Comparison of ENCODE assay signal across 10 cellular contexts in the genomic region with DNA sequence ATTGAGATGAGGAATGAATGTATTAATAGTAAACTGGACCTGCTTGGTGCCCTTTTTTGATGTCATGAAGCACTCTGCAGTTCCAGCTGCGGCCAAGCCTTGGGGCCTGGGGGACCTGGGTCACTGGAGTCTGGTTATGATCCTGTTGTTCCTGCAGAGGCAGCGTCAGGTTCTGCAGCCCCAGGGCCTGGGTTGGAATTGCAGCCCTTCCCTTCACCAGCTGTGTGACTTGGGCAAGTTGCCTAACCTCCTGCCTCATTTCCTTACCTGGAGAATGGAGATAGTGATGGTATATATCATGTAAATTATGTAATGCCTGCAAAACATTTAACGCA. TPM values are rescaled to one million over a fixed set of nuclear protein-coding genes. Genes with fewer than 3 reads are reported as not detected.
DNase-seq lines count a peak whose midpoint lies in the region; ATAC-seq, FAIRE-seq and TF ChIP-seq lines count a peak whose summit lies in the region.
"Had no signal": no experiment of that assay in that cellular context is flagged by ENCODE, and none has a peak within 500 bp of the region (broad histone marks: within the 10 kb centered on the region; RNA-seq: fewer than 3 reads in every experiment).

No MANE protein-coding gene starts in this region.

- peak; percentile 3; the same call in 1 of the 2 replicates for TF ChIP-seq RAD21 in HCT116 (IDR thresholded peaks at IDR 0.05; ENCODE audit: low read depth)

- H3K27ac ChIP-seq in BLaER1: no peak overlapping the region
- H3K27ac ChIP-seq in HCT116 (ENCODE audit: low read depth, low read length): no peak overlapping the region
- peak overlapping the region; percentile 6 for H3K27ac ChIP-seq in muscle layer of colon (ENCODE audit: low read depth, low read length)

- no peak overlapping the region for H3K4me3 ChIP-seq in BLaER1
- H3K4me3 ChIP-seq in HCT116 (replicated peaks in 1 of 2; ENCODE audit: low read depth in 1 of 2, low read length in 2 of 2): no peak overlapping the region
- H3K4me3 ChIP-seq in muscle layer of colon (ENCODE audit: low read depth in 1 of 2, low read length in 2 of 2): no peak overlapping the region

- H3K27ac Mint-ChIP-seq in activated CD8-positive, alpha-beta T cell treated with anti-CD3 and anti-CD28 coated beads, Interleukin-2, amount 10 ng/mL, durations not matched to agents 7 days and 5 days: peak overlapping the region; percentile 18

- no peak for DNase-seq in HCT116 (ENCODE audit: low read depth, low spot score)
- DNase-seq in activated CD8-positive, alpha-beta T cell treated with anti-CD3 and anti-CD28 coated beads, Interleukin-2, amount 10 ng/mL, durations not matched to agents 7 days and 5 days: no peak
- no peak for DNase-seq in GM12891 (ENCODE audit: insufficient read length, low spot score)
- DNase-seq in islet precursor cell: no peak
- no peak for DNase-seq in activated CD4-positive, CD25-positive, alpha-beta regulatory T cell (lab: John Stamatoyannopoulos, UW)
- DNase-seq: left cardiac atrium had no signal

- RAD21 ChIA-PET in HCT116 (lab: Charles Lee; ENCODE audit: low non-redundant PET in 1 of 2, low total read pairs in 2 of 2, uncharacterized antibody in 2 of 2, unreplicated experiment in 2 of 2): interaction anchor here (0.8 to 2.7 kb wide), 5 partner anchors 22 to 426 kb away, joined by 3 to 37 read pairs (median 5); a partner anchor contains a TSS

- H3K9me3 Mint-ChIP-seq in activated CD8-positive, alpha-beta T cell treated with anti-CD3 and anti-CD28 coated beads, Interleukin-2, amount 10 ng/mL, durations not matched to agents 7 days and 5 days (ENCODE audit: insufficient read depth): no peaks in the 10 kb centered on the region

- H3K27me3 ChIP-seq in BLaER1: no peaks in the 10 kb centered on the region
- no peaks in the 10 kb centered on the region for H3K27me3 ChIP-seq in HCT116 (ENCODE audit: insufficient read depth, low read length)
- no peaks in the 10 kb centered on the region for H3K27me3 ChIP-seq in muscle layer of colon (ENCODE audit: control insufficient read depth in 1 of 2, insufficient read depth in 2 of 2, low read length in 2 of 2)

- CTCF ChIA-PET in HCT116 (lab: Charles Lee): interaction anchor here (0.7 to 6.1 kb wide), 20 partner anchors 15 to 679 kb away, joined by 3 to 236 read pairs (median 6); no protein-coding TSS in a partner anchor
- CTCF ChIA-PET in activated CD8-positive, alpha-beta T cell treated with anti-CD3 and anti-CD28 coated beads, Interleukin-2, amount 10 ng/mL, durations not matched to agents 7 days and 5 days (lab: Charles Lee): interaction anchor here (0.6 to 4.0 kb wide), 70 partner anchors 10 to 691 kb away, joined by 3 to 260 read pairs (median 6); a partner anchor contains a TSS

- H3K9me3 ChIP-seq in BLaER1 (no peaks in the 10 kb centered on the region), HCT116 (ENCODE audit: control insufficient read depth in 1 of 2, insufficient read depth in 1 of 2, low read depth in 1 of 2, low read length in 2 of 2) (no peaks in the 10 kb centered on the region), muscle layer of colon (ENCODE audit: low read length) (no peaks in the 10 kb centered on the region)

- ATAC-seq in HCT116 (peak; percentile 63), HG02571 (IDR thresholded peaks at IDR 0.05; ENCODE audit: unreplicated experiment) (no peak)
- ATAC-seq in activated CD8-positive, alpha-beta T cell treated with anti-CD3 and anti-CD28 coated beads, Interleukin-2, amount 10 ng/mL, durations not matched to agents 7 days and 5 days: peak; percentile 26

- H4K20me1 ChIP-seq in BLaER1 (no peaks in the 10 kb centered on the region), HCT116 (ENCODE audit: insufficient read depth) (no peaks in the 10 kb centered on the region)

- TF ChIP-seq POLR2A in HCT116 (IDR thresholded peaks at IDR 0.05; ENCODE audit: borderline replicate concordance, extremely low read depth, insufficient read depth, insufficient read length) (no peak), GM12891 (IDR thresholded peaks at IDR 0.05; ENCODE audit: low read depth, low read length) (no peak)

- H2AFZ ChIP-seq in HCT116 (ENCODE audit: low read depth, low read length, poor library complexity, severe bottlenecking): peak overlapping the region; percentile 87

- H3K4me1 Mint-ChIP-seq in activated CD8-positive, alpha-beta T cell treated with anti-CD3 and anti-CD28 coated beads, Interleukin-2, amount 10 ng/mL, durations not matched to agents 7 days and 5 days (ENCODE audit: low read depth): peaks cover 15% of the 10 kb centered on the region

- H3K4me3 Mint-ChIP-seq in activated CD8-positive, alpha-beta T cell treated with anti-CD3 and anti-CD28 coated beads, Interleukin-2, amount 10 ng/mL, durations not matched to agents 7 days and 5 days: no peak overlapping the region

- peaks cover 10% of the 10 kb centered on the region; the same call in 1 of the 2 replicates for H3K4me1 ChIP-seq in BLaER1
- H3K4me1 ChIP-seq in HCT116 (ENCODE audit: control insufficient read depth in 1 of 2, insufficient read depth in 2 of 2, low read length in 2 of 2): peaks cover 0 to 10% of the 10 kb centered on the region in 2 experiments; a peak in 2 of 4 replicates
- peaks cover 10% of the 10 kb centered on the region for H3K4me1 ChIP-seq in muscle layer of colon (ENCODE audit: insufficient read depth, low read length)

- no peak overlapping the region for H3K9ac ChIP-seq in BLaER1
- H3K9ac ChIP-seq in HCT116 (ENCODE audit: low read length): no peak overlapping the region
- H3K9ac ChIP-seq in muscle layer of colon (ENCODE audit: low read length): no peak overlapping the region

- peaks cover 2% of the 10 kb centered on the region for H3K27me3 Mint-ChIP-seq in activated CD8-positive, alpha-beta T cell treated with anti-CD3 and anti-CD28 coated beads, Interleukin-2, amount 10 ng/mL, durations not matched to agents 7 days and 5 days (ENCODE audit: low read depth)

- no peaks in the 10 kb centered on the region for H3K79me2 ChIP-seq in HCT116 (ENCODE audit: insufficient read depth, low read length)

- H3K36me3 ChIP-seq in BLaER1: no peaks in the 10 kb centered on the region
- H3K36me3 ChIP-seq in HCT116 (ENCODE audit: control insufficient read depth in 1 of 2, insufficient read depth in 2 of 2, low read length in 2 of 2): no peaks in the 10 kb centered on the region
- no peaks in the 10 kb centered on the region for H3K36me3 ChIP-seq in muscle layer of colon (ENCODE audit: insufficient read depth, low read length)

- FAIRE-seq in GM12891 (lab: Jason Lieb, UNC): no peak
- FAIRE-seq: astrocyte had no signal

- H3K9me2 ChIP-seq in HCT116 (ENCODE audit: insufficient read depth): no peaks in the 10 kb centered on the region

- TF ChIP-seq CTCF in HCT116 (IDR thresholded peaks at IDR 0.05 in 2 of 3, conservative IDR thresholded peaks at IDR 0.05 in 1 of 3; ENCODE audit: borderline replicate concordance in 1 of 3, insufficient read depth in 1 of 3, low read depth in 2 of 3, low read length in 2 of 3): no peak

- POLR2A ChIA-PET in HCT116 (lab: Charles Lee): interaction anchor here (1.5 kb wide), 1 partner anchor 423 kb away, joined by 12 read pairs; no protein-coding TSS in a partner anchor
- POLR2A ChIA-PET in activated CD8-positive, alpha-beta T cell treated with anti-CD3 and anti-CD28 coated beads, Interleukin-2, amount 10 ng/mL, durations not matched to agents 7 days and 5 days (lab: Charles Lee): interaction anchor here (0.6 to 3.1 kb wide), 7 partner anchors 24 to 426 kb away, joined by 3 to 26 read pairs (median 4); no protein-coding TSS in a partner anchor

- peaks cover 4% of the 10 kb centered on the region for H3K36me3 Mint-ChIP-seq in activated CD8-positive, alpha-beta T cell treated with anti-CD3 and anti-CD28 coated beads, Interleukin-2, amount 10 ng/mL, durations not matched to agents 7 days and 5 days (ENCODE audit: low read depth)

- no TSS peak for BruUV-seq in HCT116 (replicated peaks; lab: Mats Ljungman, UMichigan)

- H3K4me2 ChIP-seq in BLaER1 (peak overlapping the region; percentile 3; the same call in 1 of the 2 replicates), HCT116 (ENCODE audit: low read length) (no peak overlapping the region)

- intact Hi-C loops in HCT116 (cut with micrococcal nuclease): loop anchor here (2.0 to 10.0 kb wide), 3 partner anchors 318 to 708 kb away; no protein-coding TSS in a partner anchor

TF ChIP-seq in HCT116, 20 proteins besides CTCF, POLR2A, EP300 and RAD21 (continues in another document):
- TF ChIP-seq ZNF274 (IDR thresholded peaks at IDR 0.05; ENCODE audit: low read depth, low read length) (no peak), ELF1 (IDR thresholded peaks at IDR 0.05; ENCODE audit: borderline replicate concordance, low read depth) (no peak)

TF ChIP-seq in GM12891, 5 proteins besides CTCF, POLR2A, EP300 and RAD21:
- TF ChIP-seq SPI1 (IDR thresholded peaks at IDR 0.05; ENCODE audit: low read depth, low read length) (no peak), TAF1 (IDR thresholded peaks at IDR 0.05; ENCODE audit: low read depth, low read length) (no peak), PAX5 (IDR thresholded peaks at IDR 0.05; ENCODE audit: insufficient read depth, low read length, severe bottlenecking) (no peak), POLR2AphosphoS5 (IDR thresholded peaks at IDR 0.05; ENCODE audit: low read depth, low read length) (no peak), POU2F2 (IDR thresholded peaks at IDR 0.05; ENCODE audit: low read depth, low read length) (no peak)

RNA-seq across cellular contexts. Expression of a gene that starts 9.1 kb away (rescaled TPM):
- total RNA-seq in HCT116 (2021; ENCODE audit: unreplicated experiment): 238 TPM
- 214 and 306 TPM in 2 replicates for polyA plus RNA-seq in HCT116 (2012)
- total RNA-seq in activated CD8-positive, alpha-beta T cell treated with anti-CD3 and anti-CD28 coated beads, Interleukin-2, amount 10 ng/mL, durations not matched to agents 7 days and 5 days: 100 to 1,000 TPM; 229 to 231 TPM
- 368 TPM for polyA plus RNA-seq in GM12891 (2012; ENCODE audit: low read depth, missing spikeins)
